Comparison of ENCODE assay signal across 1 cellular context in genomic region chr10:105925045-105925785, GRCh38.
TF ChIP-seq lines count a peak whose summit lies in the region.

No MANE protein-coding gene starts in this region.

TF ChIP-seq in WTC11, 78 proteins besides CTCF, POLR2A, EP300 and RAD21 (continued from another document):
- TF ChIP-seq ZNF532 (CRISPR knock-in tag; IDR thresholded peaks at IDR 0.05; ENCODE audit: borderline replicate concordance) (peak; percentile 39; the same call in 1 of the 2 replicates), HMGA2 (CRISPR knock-in tag; IDR thresholded peaks at IDR 0.05) (no peak), USF2 (CRISPR knock-in tag; IDR thresholded peaks at IDR 0.05) (peak; percentile 39; the same call in 1 of the 2 replicates), IRF2 (CRISPR knock-in tag; IDR thresholded peaks at IDR 0.05; ENCODE audit: borderline replicate concordance, low read depth) (no peak)
